In the genomic region with DNA sequence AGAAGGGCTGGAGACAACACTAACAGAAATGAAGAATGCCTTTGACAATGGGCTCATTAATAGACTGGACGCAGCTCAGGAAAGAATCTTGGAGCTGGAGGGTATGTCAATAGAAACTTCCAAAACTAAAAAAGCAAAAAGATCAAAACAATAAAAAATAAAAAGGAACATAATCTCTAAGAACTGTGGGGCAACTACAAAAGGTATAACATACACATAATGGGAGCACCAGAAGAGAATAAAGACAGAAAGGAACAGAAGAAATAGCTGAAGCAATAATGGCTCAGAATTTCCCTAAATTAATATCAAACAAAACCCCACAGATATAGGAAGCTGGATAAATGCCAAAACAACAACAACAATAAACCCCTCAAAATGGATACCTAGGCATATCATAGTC, we compare ENCODE assay signal across 25 cellular contexts.
"Had no signal": no experiment of that assay in that cellular context is flagged by ENCODE, and none has a peak within 500 bp of the region (broad histone marks: within the 10 kb centered on the region; RNA-seq: fewer than 3 reads in every experiment).

No MANE protein-coding gene starts in this region.

- H3K9me3 ChIP-seq: colonic mucosa, esophagus muscularis mucosa, esophagus squamous epithelium, gastrocnemius medialis had no signal

- H3K36me3 ChIP-seq: colonic mucosa, esophagus muscularis mucosa, esophagus squamous epithelium, gastrocnemius medialis, heart left ventricle, heart right ventricle had no signal

- H3K4me3 ChIP-seq: colonic mucosa, coronary artery, dorsolateral prefrontal cortex, esophagus muscularis mucosa, esophagus squamous epithelium, gastrocnemius medialis, gastroesophageal sphincter, heart left ventricle, heart right ventricle had no signal

- H3K27ac Mint-ChIP-seq: dendritic cell treated with granulocyte-macrophage colony-stimulating factor and Interleukin-4, amounts not matched to agents 40 ng/mL and 50 ng/mL, for 4 days; effector memory CD8-positive, alpha-beta T cell; endodermal cell had no signal

- DNase-seq: colonic mucosa; cortex of kidney; dermis blood vessel endothelial cell; dorsolateral prefrontal cortex; effector CD4-positive, alpha-beta T cell; effector CD8-positive, alpha-beta T cell; effector memory CD4-positive, alpha-beta T cell; effector memory CD8-positive, alpha-beta T cell; endodermal cell; erythroblast; esophagus squamous epithelium; foreskin fibroblast; foreskin keratinocyte; foreskin melanocyte; gastrocnemius medialis; glutamatergic neuron; head of caudate nucleus; heart left ventricle; heart right ventricle had no signal

- H3K27me3 ChIP-seq: colonic mucosa, dorsolateral prefrontal cortex, esophagus muscularis mucosa, esophagus squamous epithelium, foreskin keratinocyte, gastrocnemius medialis, gastroesophageal sphincter, heart left ventricle, heart right ventricle had no signal

- H3K4me1 ChIP-seq: colonic mucosa, esophagus muscularis mucosa, esophagus squamous epithelium, foreskin keratinocyte, gastrocnemius medialis, gastroesophageal sphincter, heart left ventricle, heart right ventricle had no signal

- H3K27ac ChIP-seq: colonic mucosa, coronary artery, dorsolateral prefrontal cortex, epithelial cell of prostate, esophagus muscularis mucosa, esophagus squamous epithelium, foreskin keratinocyte, gastrocnemius medialis, gastroesophageal sphincter, heart left ventricle, heart right ventricle had no signal

- ATAC-seq: effector memory CD8-positive, alpha-beta T cell; esophagus mucosa; foreskin keratinocyte; gastrocnemius medialis; gastroesophageal sphincter; heart left ventricle; heart right ventricle had no signal
